In genomic region chr2:230097841-230098240, GRCh38 we compare ENCODE assay signal across 1 cellular context.
TF ChIP-seq lines count a peak whose summit lies in the region.

No MANE protein-coding gene starts in this region.

TF ChIP-seq in WTC11, 78 proteins besides CTCF, POLR2A, EP300 and RAD21 (continued from another document):
- TF ChIP-seq, protein P1, sequence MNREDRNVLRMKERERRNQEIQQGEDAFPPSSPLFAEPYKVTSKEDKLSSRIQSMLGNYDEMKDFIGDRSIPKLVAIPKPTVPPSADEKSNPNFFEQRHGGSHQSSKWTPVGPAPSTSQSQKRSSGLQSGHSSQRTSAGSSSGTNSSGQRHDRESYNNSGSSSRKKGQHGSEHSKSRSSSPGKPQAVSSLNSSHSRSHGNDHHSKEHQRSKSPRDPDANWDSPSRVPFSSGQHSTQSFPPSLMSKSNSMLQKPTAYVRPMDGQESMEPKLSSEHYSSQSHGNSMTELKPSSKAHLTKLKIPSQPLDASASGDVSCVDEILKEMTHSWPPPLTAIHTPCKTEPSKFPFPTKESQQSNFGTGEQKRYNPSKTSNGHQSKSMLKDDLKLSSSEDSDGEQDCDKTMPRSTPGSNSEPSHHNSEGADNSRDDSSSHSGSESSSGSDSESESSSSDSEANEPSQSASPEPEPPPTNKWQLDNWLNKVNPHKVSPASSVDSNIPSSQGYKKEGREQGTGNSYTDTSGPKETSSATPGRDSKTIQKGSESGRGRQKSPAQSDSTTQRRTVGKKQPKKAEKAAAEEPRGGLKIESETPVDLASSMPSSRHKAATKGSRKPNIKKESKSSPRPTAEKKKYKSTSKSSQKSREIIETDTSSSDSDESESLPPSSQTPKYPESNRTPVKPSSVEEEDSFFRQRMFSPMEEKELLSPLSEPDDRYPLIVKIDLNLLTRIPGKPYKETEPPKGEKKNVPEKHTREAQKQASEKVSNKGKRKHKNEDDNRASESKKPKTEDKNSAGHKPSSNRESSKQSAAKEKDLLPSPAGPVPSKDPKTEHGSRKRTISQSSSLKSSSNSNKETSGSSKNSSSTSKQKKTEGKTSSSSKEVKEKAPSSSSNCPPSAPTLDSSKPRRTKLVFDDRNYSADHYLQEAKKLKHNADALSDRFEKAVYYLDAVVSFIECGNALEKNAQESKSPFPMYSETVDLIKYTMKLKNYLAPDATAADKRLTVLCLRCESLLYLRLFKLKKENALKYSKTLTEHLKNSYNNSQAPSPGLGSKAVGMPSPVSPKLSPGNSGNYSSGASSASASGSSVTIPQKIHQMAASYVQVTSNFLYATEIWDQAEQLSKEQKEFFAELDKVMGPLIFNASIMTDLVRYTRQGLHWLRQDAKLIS (CRISPR knock-in tag; IDR thresholded peaks at IDR 0.05; ENCODE audit: borderline replicate concordance), result no peak
- TF ChIP-seq NFYB (CRISPR knock-in tag; conservative IDR thresholded peaks at IDR 0.05; ENCODE audit: low read depth) (no peak), SOX15 (CRISPR knock-in tag; IDR thresholded peaks at IDR 0.05) (no peak), NR3C1 (CRISPR knock-in tag; conservative IDR thresholded peaks at IDR 0.05; ENCODE audit: low read depth) (no peak), HMGXB4 (CRISPR knock-in tag; IDR thresholded peaks at IDR 0.05) (no peak), ZNF263 (CRISPR knock-in tag; IDR thresholded peaks at IDR 0.05; ENCODE audit: low read depth) (no peak), TP53 (CRISPR knock-in tag; IDR thresholded peaks at IDR 0.05) (no peak), CBFB (CRISPR knock-in tag; IDR thresholded peaks at IDR 0.05; ENCODE audit: low read depth) (no peak), ESRRA (CRISPR knock-in tag; IDR thresholded peaks at IDR 0.05; ENCODE audit: borderline replicate concordance) (no peak)
TF ChIP-seq in WTC11: peak in this region for 0.
